Comparison of ENCODE assay signal across 1 cellular context in the genomic region with DNA sequence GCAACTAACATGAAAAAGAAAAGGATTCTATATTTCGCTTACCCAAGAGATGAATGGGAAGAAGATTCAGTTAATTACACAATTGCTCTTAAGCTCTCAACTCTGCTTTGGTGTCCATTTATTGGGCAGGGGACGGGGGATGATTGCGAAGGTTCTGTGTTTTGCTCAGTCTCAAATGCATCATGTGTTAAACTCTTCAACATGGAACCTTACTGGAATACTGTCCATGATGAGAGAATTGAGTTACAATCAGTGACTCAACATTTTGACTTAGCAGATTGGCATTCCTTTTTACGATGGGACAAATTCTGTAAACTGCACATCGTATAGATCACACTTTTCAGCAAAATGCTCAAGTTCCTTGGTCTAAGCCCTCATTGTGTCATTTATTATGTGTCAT.
TF ChIP-seq lines count a peak whose summit lies in the region.

No MANE protein-coding gene starts in this region.

TF ChIP-seq in IMR-90, 13 proteins besides CTCF, POLR2A, EP300 and RAD21 (continued from another document):
- TF ChIP-seq, protein P1, sequence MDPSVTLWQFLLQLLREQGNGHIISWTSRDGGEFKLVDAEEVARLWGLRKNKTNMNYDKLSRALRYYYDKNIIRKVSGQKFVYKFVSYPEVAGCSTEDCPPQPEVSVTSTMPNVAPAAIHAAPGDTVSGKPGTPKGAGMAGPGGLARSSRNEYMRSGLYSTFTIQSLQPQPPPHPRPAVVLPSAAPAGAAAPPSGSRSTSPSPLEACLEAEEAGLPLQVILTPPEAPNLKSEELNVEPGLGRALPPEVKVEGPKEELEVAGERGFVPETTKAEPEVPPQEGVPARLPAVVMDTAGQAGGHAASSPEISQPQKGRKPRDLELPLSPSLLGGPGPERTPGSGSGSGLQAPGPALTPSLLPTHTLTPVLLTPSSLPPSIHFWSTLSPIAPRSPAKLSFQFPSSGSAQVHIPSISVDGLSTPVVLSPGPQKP (IDR thresholded peaks at IDR 0.05; ENCODE audit: borderline replicate concordance, low read depth, low read length) = no peak
- TF ChIP-seq NFE2L2 (IDR thresholded peaks at IDR 0.05; ENCODE audit: low read depth, low read length) (no peak), MAFK (IDR thresholded peaks at IDR 0.05; ENCODE audit: low read depth, low read length) (peak; percentile 4; the same call in 1 of the 2 replicates), CEBPB (IDR thresholded peaks at IDR 0.05; ENCODE audit: low read depth, low read length) (0 out of 2 replicates have a peak, but pooled peaks have one; percentile 11), RCOR1 (IDR thresholded peaks at IDR 0.05; ENCODE audit: insufficient replicate concordance, low read length) (no peak)
